Comparison of ENCODE assay signal across 27 cellular contexts in genomic region chr10:8032558-8032957, GRCh38. TPM values are rescaled to one million over a fixed set of nuclear protein-coding genes. Genes with fewer than 3 reads are reported as not detected.
"Had no signal": no experiment of that assay in that cellular context is flagged by ENCODE, and none has a peak within 500 bp of the region (broad histone marks: within the 10 kb centered on the region; RNA-seq: fewer than 3 reads in every experiment).

No MANE protein-coding gene starts in this region.

- H3K27ac Mint-ChIP-seq: activated CD4-positive, alpha-beta T cell treated with anti-CD3 and anti-CD28 coated beads, Interleukin-2, amount 10 ng/mL, durations not matched to agents 24 days and 14 days; activated CD8-positive, alpha-beta T cell treated with anti-CD3 and anti-CD28 coated beads, Interleukin-2, amount 10 ng/mL, durations not matched to agents 7 days and 5 days; activated naive CD4-positive, alpha-beta T cell treated with anti-CD3 and anti-CD28 coated beads for 36 hours; activated naive CD8-positive, alpha-beta T cell treated with anti-CD3 and anti-CD28 coated beads for 36 hours; activated T-cell treated with anti-CD3 and anti-CD28 coated beads, Interleukin-2, amount 50 U/mL, for 24 hours; T-cell had no signal

- H3K9me3 ChIP-seq: MG63 had no signal

- H3K27ac ChIP-seq: brain microvascular endothelial cell, SJSA1 had no signal

- ATAC-seq: activated CD8-positive, alpha-beta T cell treated with anti-CD3 and anti-CD28 coated beads, Interleukin-2, amount 10 ng/mL, durations not matched to agents 7 days and 5 days; Panc1; SK-N-SH treated with all-trans-retinoic acid at 6 μM for 48 hours; T-cell had no signal

- H3K36me3 ChIP-seq: brain microvascular endothelial cell, MG63, SJSA1 had no signal

- H3K4me1 ChIP-seq: SJSA1 had no signal

- DNase-seq: activated CD4-positive, alpha-beta T cell treated with anti-CD3 and anti-CD28 coated beads, Interleukin-2, amount 10 ng/mL, durations not matched to agents 24 days and 14 days; activated CD4-positive, alpha-beta T cell treated with anti-CD3 and anti-CD28 coated beads, Interleukin-2, amount 50 U/mL, for 4 hours; activated CD8-positive, alpha-beta T cell treated with anti-CD3 and anti-CD28 coated beads, Interleukin-2, amount 10 ng/mL, durations not matched to agents 7 days and 5 days; activated gamma-delta T cell treated with Interleukin-2 at 50 U/mL for 16 hours; activated naive CD4-positive, alpha-beta T cell treated with anti-CD3 and anti-CD28 coated beads for 36 hours; activated naive CD8-positive, alpha-beta T cell treated with anti-CD3 and anti-CD28 coated beads for 36 hours; activated T-cell treated with anti-CD3 and anti-CD28 coated beads, Interleukin-2, amount 50 U/mL, for 24 hours; amniotic stem cell; aorta; brain microvascular endothelial cell; central memory CD4-positive, alpha-beta T cell; Kasumi-1; KG1; MG63; NCI-H1048; NCI-H1105 treated with DMSO at 0.1 percent for 48 hours; NCI-H1436; NCI-H1694; NCI-H1930; NCI-H2081 treated with DMSO at 0.1 percent for 48 hours; NCI-H226; NCI-H446 treated with DMSO at 0.1 percent for 48 hours; SHP77 treated with DMSO at 0.1 percent for 48 hours; T-cell had no signal

- H3K4me3 Mint-ChIP-seq: activated CD4-positive, alpha-beta T cell treated with anti-CD3 and anti-CD28 coated beads, Interleukin-2, amount 10 ng/mL, durations not matched to agents 24 days and 14 days; activated CD8-positive, alpha-beta T cell treated with anti-CD3 and anti-CD28 coated beads, Interleukin-2, amount 10 ng/mL, durations not matched to agents 7 days and 5 days; activated naive CD4-positive, alpha-beta T cell treated with anti-CD3 and anti-CD28 coated beads for 36 hours; activated naive CD8-positive, alpha-beta T cell treated with anti-CD3 and anti-CD28 coated beads for 36 hours; activated T-cell treated with anti-CD3 and anti-CD28 coated beads, Interleukin-2, amount 50 U/mL, for 24 hours; T-cell had no signal

- H3K9me3 Mint-ChIP-seq: activated naive CD4-positive, alpha-beta T cell treated with anti-CD3 and anti-CD28 coated beads for 36 hours; activated naive CD8-positive, alpha-beta T cell treated with anti-CD3 and anti-CD28 coated beads for 36 hours; activated T-cell treated with anti-CD3 and anti-CD28 coated beads, Interleukin-2, amount 50 U/mL, for 24 hours; T-cell had no signal

- H3K4me3 ChIP-seq: MG63, SJSA1 had no signal

- H3K36me3 Mint-ChIP-seq: activated naive CD8-positive, alpha-beta T cell treated with anti-CD3 and anti-CD28 coated beads for 36 hours; T-cell had no signal

RNA-seq across cellular contexts. Expression of gene GATA3, which starts 21.9 kb away (rescaled TPM):
- total RNA-seq: SJSA1 had no signal
